ENCODE assay signal across 8 cellular contexts in the genomic region with DNA sequence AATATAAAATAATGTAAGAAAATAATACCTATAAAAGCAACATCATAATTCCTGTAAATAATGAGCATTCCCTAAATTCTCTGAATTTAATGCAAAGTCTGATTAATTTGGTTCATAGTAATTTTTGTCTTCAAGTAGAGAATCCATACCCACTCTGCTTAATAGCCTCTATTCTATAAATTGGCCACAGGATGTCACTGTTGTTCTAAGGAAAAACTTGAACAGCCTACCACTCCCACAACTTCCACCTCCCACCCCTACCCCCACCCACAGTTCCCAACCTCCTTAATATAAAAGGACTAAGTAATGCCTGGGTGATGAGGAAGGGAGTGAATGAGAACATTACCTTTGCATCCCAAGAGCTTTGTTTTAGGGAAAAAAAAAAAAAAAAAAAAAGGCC. TPM values are rescaled to one million over a fixed set of nuclear protein-coding genes. Genes with fewer than 3 reads are reported as not detected.
DNase-seq lines count a peak whose midpoint lies in the region; ATAC-seq, FAIRE-seq and TF ChIP-seq lines count a peak whose summit lies in the region.

No MANE protein-coding gene starts in this region.

- H3K27me3 ChIP-seq in small intestine (ENCODE audit: control insufficient read depth in 2 of 2, insufficient read depth in 2 of 2, low read length in 2 of 2), result no peaks in the 10 kb centered on the region

- no peak overlapping the region for H3K4me3 ChIP-seq in fibroblast of the aortic adventitia (ENCODE audit: low read depth, low read length)
- H3K4me3 ChIP-seq in small intestine (ENCODE audit: low read depth in 1 of 2, low read length in 2 of 2), result no peak overlapping the region

- ATAC-seq in GM19023 (IDR thresholded peaks at IDR 0.05; ENCODE audit: unreplicated experiment) (no peak), HG02571 (IDR thresholded peaks at IDR 0.05; ENCODE audit: unreplicated experiment) (no peak)

- no peak overlapping the region for H3K27ac ChIP-seq in C4-2B
- no peak overlapping the region for H3K27ac ChIP-seq in small intestine (ENCODE audit: low read depth in 1 of 2, low read length in 1 of 2)

- TF ChIP-seq CTCF in C4-2B (conservative IDR thresholded peaks at IDR 0.05) (peak; percentile 71), fibroblast of the aortic adventitia (IDR thresholded peaks at IDR 0.05; ENCODE audit: insufficient read depth, low read length) (peak; percentile 59)

- DNase-seq in HPDE6-E6E7 (ENCODE audit: extremely low spot score), result peak; percentile 28
- DNase-seq in OCI-M1 (lab: John Stamatoyannopoulos, UW), result peak; percentile 64
- DNase-seq in fibroblast of the aortic adventitia (ENCODE audit: low read depth), result peak; percentile 71
- DNase-seq in small intestine, result peak; percentile 31
- no peak for DNase-seq in NCI-H128 (lab: John Stamatoyannopoulos, UW; ENCODE audit: unreplicated experiment)

- FAIRE-seq in small intestine (lab: Jason Lieb, UNC), result no peak

- no peaks in the 10 kb centered on the region for H3K36me3 ChIP-seq in small intestine (ENCODE audit: control insufficient read depth in 2 of 2, insufficient read depth in 2 of 2, low read length in 2 of 2)

- H3K4me1 ChIP-seq in small intestine (ENCODE audit: control insufficient read depth in 2 of 2, insufficient read depth in 1 of 2, low read depth in 1 of 2, low read length in 1 of 2), result no peaks in the 10 kb centered on the region

- H3K9me3 ChIP-seq in small intestine (ENCODE audit: control insufficient read depth, low read depth), result no peaks in the 10 kb centered on the region

RNA-seq across cellular contexts. Expression of a gene that starts 27.2 kb away (rescaled TPM):
- total RNA-seq in fibroblast of the aortic adventitia (ENCODE audit: low replicate concordance), result 4.0 and 7.3 TPM in 2 replicates
- 1 to 10 TPM in 1 of 3 donors, under 1 TPM in 2; 0.81 to 2.7 (median 0.89) TPM for polyA plus RNA-seq in small intestine

RNA-seq across cellular contexts. Expression of a gene that starts 57.4 kb away (rescaled TPM):
- total RNA-seq in fibroblast of the aortic adventitia (ENCODE audit: low replicate concordance), result 1.4 and 2.1 TPM in 2 replicates
- polyA plus RNA-seq in small intestine, result 1 to 10 TPM in 2 of 3 donors, under 1 TPM in 1; 0.31 to 2.7 (median 1.6) TPM
